Comparison of ENCODE assay signal across 8 cellular contexts in the genomic region with DNA sequence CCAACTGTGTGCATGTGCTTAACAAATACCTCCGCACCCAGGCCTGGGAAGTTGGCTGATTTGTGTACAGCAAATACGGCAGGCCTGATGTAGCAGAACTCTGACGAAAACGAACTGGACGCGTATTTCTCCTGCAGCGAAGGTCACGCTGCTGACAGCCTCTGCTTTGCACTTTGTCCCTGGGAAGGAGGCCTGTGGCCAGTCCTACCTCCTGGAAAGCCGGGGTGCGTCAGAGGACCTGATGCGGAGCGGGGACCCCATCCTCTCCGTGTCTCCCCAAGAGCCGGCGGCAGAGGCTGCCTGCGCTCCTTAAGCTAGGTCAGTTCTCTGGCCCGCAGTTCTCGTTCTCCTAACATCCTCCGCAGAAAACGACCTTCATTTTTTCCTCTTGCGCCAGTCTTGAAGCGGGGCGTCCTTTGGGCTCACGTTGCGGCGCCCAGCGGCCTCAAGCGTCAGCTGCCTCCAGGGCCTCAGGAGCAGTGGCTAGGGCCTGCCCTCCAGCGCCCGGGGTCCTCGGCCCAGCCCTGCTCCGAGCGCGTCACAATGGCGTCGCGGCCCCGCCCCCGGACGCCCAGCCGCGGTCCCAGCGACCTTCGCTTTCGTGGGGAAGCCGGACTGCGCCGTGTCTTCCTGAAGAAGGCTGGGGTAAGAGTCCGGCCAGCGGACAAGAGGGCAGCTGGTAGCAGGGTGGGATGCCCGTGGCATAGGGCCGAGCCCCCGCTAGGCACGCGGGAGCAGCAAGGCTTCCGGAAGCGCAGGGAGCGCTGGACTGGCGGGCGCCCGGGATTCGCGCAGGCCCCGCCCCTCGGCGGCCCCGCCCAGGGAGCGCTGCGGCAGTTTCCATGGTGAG. TPM values are rescaled to one million over a fixed set of nuclear protein-coding genes. Genes with fewer than 3 reads are reported as not detected.
DNase-seq lines count a peak whose midpoint lies in the region; ATAC-seq and TF ChIP-seq lines count a peak whose summit lies in the region.

A gene (plus strand): TSS at position 821 of the 850 bp plus-strand sequence. CDS start 38,703 bp downstream, outside the sequence.

- H3F3A ChIP-seq in Loucy (ENCODE audit: low read depth) (no peaks in the 10 kb centered on the region), SU-DHL-6 (ENCODE audit: insufficient read depth) (peaks cover 3% of the 10 kb centered on the region; the same call in 1 of the 2 replicates)

- H4K91ac ChIP-seq in H9 (ENCODE audit: insufficient read length, low read depth, low read length), result no peak within 1 kb of the TSS

- H2AK5ac ChIP-seq in H9 (ENCODE audit: insufficient read length, low read length), result no peak within 1 kb of the TSS

- H2AFZ ChIP-seq in H9 (ENCODE audit: low read length), result no peak within 1 kb of the TSS
- H2AFZ ChIP-seq in Loucy (ENCODE audit: low read length), result peak within 1 kb of the TSS; percentile 96
- peak within 1 kb of the TSS; percentile 97 for H2AFZ ChIP-seq in SU-DHL-6 (ENCODE audit: low read depth, low read length, severe bottlenecking)
- peak within 1 kb of the TSS; percentile 97 for H2AFZ ChIP-seq in parathyroid adenoma

- H3K27ac ChIP-seq in H9 (ENCODE audit: insufficient read length, low read depth, low read length), result peak within 1 kb of the TSS; percentile 12
- H3K27ac ChIP-seq in SU-DHL-6 (ENCODE audit: low read depth, low read length), result peak within 1 kb of the TSS; percentile 73
- peak within 1 kb of the TSS; percentile 93 for H3K27ac ChIP-seq in cardiac muscle cell
- peak within 1 kb of the TSS; percentile 99 for H3K27ac ChIP-seq in parathyroid adenoma
- peak within 1 kb of the TSS; percentile 94 to 100 (median 98) for H3K27ac ChIP-seq in tibial nerve

- peak within 1 kb of the TSS; percentile 95 for H2BK12ac ChIP-seq in H9 (ENCODE audit: insufficient read length, low read depth, low read length)

- peak within 1 kb of the TSS; percentile 86 to 94 for H3K4me3 Mint-ChIP-seq in H9
- peak within 1 kb of the TSS; percentile 98 for H3K4me3 Mint-ChIP-seq in activated naive CD8-positive, alpha-beta T cell treated with anti-CD3 and anti-CD28 coated beads, Interleukin-2, amount 50 U/mL, for 24 hours

- H3K27me3 ChIP-seq in GM06990 (replicated peaks; ENCODE audit: control insufficient read depth, insufficient read depth, low read length) (no peaks in the 10 kb centered on the region), H9 (ENCODE audit: insufficient read depth, low read length) (no peaks in the 10 kb centered on the region), Loucy (ENCODE audit: insufficient read depth, low read length, poor library complexity, severe bottlenecking) (no peaks in the 10 kb centered on the region), SU-DHL-6 (ENCODE audit: low read length) (no peaks in the 10 kb centered on the region), cardiac muscle cell (no peaks in the 10 kb centered on the region), parathyroid adenoma (ENCODE audit: control insufficient read depth, insufficient read depth, low read length) (no peaks in the 10 kb centered on the region), tibial nerve (no peaks in the 10 kb centered on the region)

- TF ChIP-seq POLR2A in tibial nerve (IDR thresholded peaks at IDR 0.05), result peak; percentile 82 to 91

- H3K18ac ChIP-seq in H9 (ENCODE audit: insufficient read length, low read depth, low read length), result peak within 1 kb of the TSS; percentile 100

- H3K14ac ChIP-seq in H9 (ENCODE audit: insufficient read depth, low read length), result peak within 1 kb of the TSS; percentile 100

- H3K27ac Mint-ChIP-seq in H9, result peak within 1 kb of the TSS; percentile 90 to 98 (median 94); a peak in 6 of 7 replicates
- H3K27ac Mint-ChIP-seq in activated naive CD8-positive, alpha-beta T cell treated with anti-CD3 and anti-CD28 coated beads, Interleukin-2, amount 50 U/mL, for 24 hours, result peak within 1 kb of the TSS; percentile 98

- no peaks in the 10 kb centered on the region for H3K9me3 Mint-ChIP-seq in H9
- H3K9me3 Mint-ChIP-seq in activated naive CD8-positive, alpha-beta T cell treated with anti-CD3 and anti-CD28 coated beads, Interleukin-2, amount 50 U/mL, for 24 hours, result no peaks in the 10 kb centered on the region

- H3K9ac ChIP-seq in H9 (ENCODE audit: extremely low read depth, insufficient read length, low read length) (peak within 1 kb of the TSS; percentile 81), Loucy (ENCODE audit: low read depth, low read length, poor library complexity, severe bottlenecking) (peak within 1 kb of the TSS; percentile 92), SU-DHL-6 (ENCODE audit: low read length) (peak within 1 kb of the TSS; percentile 87), parathyroid adenoma (peak within 1 kb of the TSS; percentile 81)

- H3K36me3 Mint-ChIP-seq in H9 (ENCODE audit: insufficient read depth in 1 of 3, low read depth in 3 of 3), result peaks cover 0 to 7% (median 2%) of the 10 kb centered on the region in 3 experiments; a peak in 3 of 7 replicates
- H3K36me3 Mint-ChIP-seq in activated naive CD8-positive, alpha-beta T cell treated with anti-CD3 and anti-CD28 coated beads, Interleukin-2, amount 50 U/mL, for 24 hours (ENCODE audit: low read depth), result peaks cover 7% of the 10 kb centered on the region

- H3K79me1 ChIP-seq in H9 (ENCODE audit: insufficient read depth, low read depth, low read length, poor library complexity, severe bottlenecking), result no peaks in the 10 kb centered on the region

- peak within 1 kb of the TSS; percentile 84 for H3K4me2 ChIP-seq in H9 (ENCODE audit: insufficient read depth, insufficient read length, low read length)
- H3K4me2 ChIP-seq in Loucy (ENCODE audit: low read depth, low read length, poor library complexity, severe bottlenecking), result peak within 1 kb of the TSS; percentile 89
- peak within 1 kb of the TSS; percentile 98 for H3K4me2 ChIP-seq in SU-DHL-6 (ENCODE audit: low read depth, low read length, poor library complexity, severe bottlenecking)
- H3K4me2 ChIP-seq in parathyroid adenoma (ENCODE audit: low read length), result peak within 1 kb of the TSS; percentile 99

- DNase-seq in GM06990 (ENCODE audit: extremely low read depth, insufficient read length), result peak; percentile 95
- peak; percentile 95 for DNase-seq in H9
- peak; percentile 88 for DNase-seq in activated naive CD8-positive, alpha-beta T cell treated with anti-CD3 and anti-CD28 coated beads, Interleukin-2, amount 50 U/mL, for 24 hours
- peak; percentile 92 to 93 for DNase-seq in cardiac muscle cell (ENCODE audit: low read depth in 1 of 2, low spot score in 1 of 2)
- DNase-seq in tibial nerve (ENCODE audit: low spot score in 2 of 2), result peak; percentile 73 to 79

- H4K20me1 ChIP-seq in H9 (ENCODE audit: control insufficient read depth, insufficient read depth, insufficient read length) (no peaks in the 10 kb centered on the region), Loucy (ENCODE audit: insufficient read depth, low read length, poor library complexity, severe bottlenecking) (no peaks in the 10 kb centered on the region), SU-DHL-6 (ENCODE audit: low read depth, low read length) (no peaks in the 10 kb centered on the region)

- no peak within 1 kb of the TSS for H2BK5ac ChIP-seq in H9 (ENCODE audit: insufficient read length, low read length)

- H3K36me3 ChIP-seq in GM06990 (ENCODE audit: control insufficient read depth, insufficient read depth, low read length) (no peaks in the 10 kb centered on the region), Loucy (ENCODE audit: insufficient read depth, low read length) (no peaks in the 10 kb centered on the region), SU-DHL-6 (ENCODE audit: low read length) (no peaks in the 10 kb centered on the region), cardiac muscle cell (no peaks in the 10 kb centered on the region), parathyroid adenoma (ENCODE audit: control insufficient read depth, insufficient read depth, low read length) (no peaks in the 10 kb centered on the region), tibial nerve (peaks cover 0 to 7% (median 0%) of the 10 kb centered on the region in 3 donors)

- peak within 1 kb of the TSS; percentile 79 for H2BK120ac ChIP-seq in H9 (ENCODE audit: low read depth, low read length, poor library complexity, severe bottlenecking)

- no peak within 1 kb of the TSS for H4K5ac ChIP-seq in H9 (ENCODE audit: insufficient read length, low read depth, low read length)

- H3K27me3 Mint-ChIP-seq in H9 (ENCODE audit: low read depth), result peaks cover 2% of the 10 kb centered on the region; the same call in 1 of the 2 replicates
- H3K27me3 Mint-ChIP-seq in activated naive CD8-positive, alpha-beta T cell treated with anti-CD3 and anti-CD28 coated beads, Interleukin-2, amount 50 U/mL, for 24 hours, result no peaks in the 10 kb centered on the region

- peaks cover 10% of the 10 kb centered on the region for H3K23me2 ChIP-seq in H9 (ENCODE audit: insufficient read length, low read depth, low read length, poor library complexity, severe bottlenecking)

- peak within 1 kb of the TSS; percentile 83 for H3T11ph ChIP-seq in H9 (ENCODE audit: low read length)

- H2BK15ac ChIP-seq in H9 (ENCODE audit: low read depth, low read length), result no peak within 1 kb of the TSS; the same call in 1 of the 2 replicates

- H3K4ac ChIP-seq in H9 (ENCODE audit: low read depth, low read length), result no peak within 1 kb of the TSS; the same call in 1 of the 2 replicates

- no peaks in the 10 kb centered on the region for H3K4me1 ChIP-seq in H9 (ENCODE audit: insufficient read depth, low read length)
- H3K4me1 ChIP-seq in Loucy (ENCODE audit: insufficient read depth, low read length, poor library complexity, severe bottlenecking), result peaks cover 5% of the 10 kb centered on the region
- H3K4me1 ChIP-seq in cardiac muscle cell (ENCODE audit: low read depth), result no peaks in the 10 kb centered on the region
- H3K4me1 ChIP-seq in parathyroid adenoma, result no peaks in the 10 kb centered on the region
- peaks cover 0 to 22% (median 5%) of the 10 kb centered on the region in 4 donors for H3K4me1 ChIP-seq in tibial nerve

- H3K9me2 ChIP-seq in Loucy (replicated peaks; ENCODE audit: low read depth, low read length), result no peaks in the 10 kb centered on the region
- H3K9me2 ChIP-seq in SU-DHL-6 (replicated peaks; ENCODE audit: insufficient read depth, low read length), result no peaks in the 10 kb centered on the region

- WGBS in H9 (ENCODE audit: extremely low coverage, insufficient read length, low lambda C conversion rate), result no CpG with 5 or more reads among the region's 69 CpGs
- 1% methylated on average over 50 to 69 of the region's 69 CpGs for WGBS in tibial nerve, 2 donors

- H3K79me2 ChIP-seq in H9 (ENCODE audit: insufficient read depth, low read length) (no peaks in the 10 kb centered on the region), Loucy (ENCODE audit: insufficient read depth, low read length) (peaks cover 15% of the 10 kb centered on the region; the same call in 1 of the 2 replicates), SU-DHL-6 (ENCODE audit: insufficient read depth, low read length) (peaks cover 5% of the 10 kb centered on the region; the same call in 1 of the 2 replicates), parathyroid adenoma (peaks cover 9% of the 10 kb centered on the region)

- H3K56ac ChIP-seq in H9 (ENCODE audit: insufficient read length, low read depth, low read length), result peak within 1 kb of the TSS; percentile 31

- TF ChIP-seq CTCF in GM06990 (IDR thresholded peaks at IDR 0.05; ENCODE audit: insufficient read depth, low read length, poor library complexity, severe bottlenecking) (peak; percentile 27), H9 (conservative IDR thresholded peaks at IDR 0.05) (peak; percentile 20; the same call in 2 of the 3 replicates), Loucy (conservative IDR thresholded peaks at IDR 0.05; ENCODE audit: low read length) (peak; percentile 47), SU-DHL-6 (IDR thresholded peaks at IDR 0.05; ENCODE audit: insufficient read depth, low read length, poor library complexity, severe bottlenecking) (peak; percentile 20), cardiac muscle cell (IDR thresholded peaks at IDR 0.05; ENCODE audit: low read depth, low read length) (peak; percentile 31), parathyroid adenoma (IDR thresholded peaks at IDR 0.05) (peak; percentile 19), tibial nerve (IDR thresholded peaks at IDR 0.05) (peak in 3 of 5 experiments; percentile 21 to 46 (median 35))

- TF ChIP-seq EP300 in tibial nerve (IDR thresholded peaks at IDR 0.05), result peak; percentile 28 to 97

- peaks cover 6 to 12% of the 10 kb centered on the region in 2 experiments; a peak in 3 of 4 replicates for H3K4me1 Mint-ChIP-seq in H9
- H3K4me1 Mint-ChIP-seq in activated naive CD8-positive, alpha-beta T cell treated with anti-CD3 and anti-CD28 coated beads, Interleukin-2, amount 50 U/mL, for 24 hours, result peaks cover 20% of the 10 kb centered on the region

- H3K9me3 ChIP-seq in H9 (ENCODE audit: control insufficient read depth, low read depth, low read length) (no peaks in the 10 kb centered on the region), Loucy (ENCODE audit: insufficient read depth, low read depth, low read length) (no peaks in the 10 kb centered on the region), SU-DHL-6 (ENCODE audit: insufficient read depth, low read length) (no peaks in the 10 kb centered on the region), cardiac muscle cell (ENCODE audit: low read depth) (no peaks in the 10 kb centered on the region), parathyroid adenoma (ENCODE audit: control insufficient read depth, low read length) (no peaks in the 10 kb centered on the region), tibial nerve (no peaks in the 10 kb centered on the region)

- H4K8ac ChIP-seq in H9 (replicated peaks; ENCODE audit: insufficient read length, low read depth, low read length), result no peak within 1 kb of the TSS

- H3K4me3 ChIP-seq in GM06990 (replicated peaks; ENCODE audit: low read depth, low read length), result peak within 1 kb of the TSS; percentile 88
- H3K4me3 ChIP-seq in Loucy (ENCODE audit: low read length, poor library complexity, severe bottlenecking), result peak within 1 kb of the TSS; percentile 90
- peak within 1 kb of the TSS; percentile 96 for H3K4me3 ChIP-seq in SU-DHL-6 (ENCODE audit: insufficient read depth, low read length, poor library complexity, severe bottlenecking)
- H3K4me3 ChIP-seq in cardiac muscle cell, result peak within 1 kb of the TSS; percentile 52
- peak within 1 kb of the TSS; percentile 94 for H3K4me3 ChIP-seq in parathyroid adenoma (ENCODE audit: low read depth, low read length)
- H3K4me3 ChIP-seq in tibial nerve, result peak within 1 kb of the TSS; percentile 54 to 88 (median 77)

- no peak within 1 kb of the TSS for H2BK20ac ChIP-seq in H9 (ENCODE audit: low read depth, low read length, poor library complexity, severe bottlenecking)

- peak; percentile 98 for ATAC-seq in activated naive CD8-positive, alpha-beta T cell treated with anti-CD3 and anti-CD28 coated beads, Interleukin-2, amount 50 U/mL, for 24 hours

- no peak within 1 kb of the TSS for H3K23ac ChIP-seq in H9 (ENCODE audit: insufficient read length, low read depth, low read length)

RNA-seq across cellular contexts. Expression of the gene that starts here (rescaled TPM):
- 1.3 and 1.4 TPM in 2 replicates for total RNA-seq in H9 (2021)
- total RNA-seq in cardiac muscle cell, result 8.8 and 9.0 TPM in 2 replicates
- 5.3 and 6.0 TPM in 2 replicates for polyA plus RNA-seq in cardiac muscle cell
- 10 to 100 TPM in 3 of 4 donors, 1 to 10 TPM in 1; 7.3 to 23.7 (median 18.3) TPM for total RNA-seq in tibial nerve

Comparison
In these comparisons a context has a peak if more than half of its experiments do, and no peak if none do; other contexts are left out.
1. Peak in every context shown above with its lines: DNase-seq, ATAC-seq, H3K4me3 ChIP-seq and H3K27ac ChIP-seq.
2. H3K27ac ChIP-seq: peak in every context shown above with its lines; median percentile 99 in parathyroid adenoma; 98 in tibial nerve; 93 in cardiac muscle cell; 73 in SU-DHL-6; 12 in H9.